In genomic region chr20:31698243-31698802, GRCh38 we compare ENCODE assay signal across 8 cellular contexts. TPM values are rescaled to one million over a fixed set of nuclear protein-coding genes. Genes with fewer than 3 reads are reported as not detected.
DNase-seq lines count a peak whose midpoint lies in the region; ATAC-seq, FAIRE-seq and TF ChIP-seq lines count a peak whose summit lies in the region.

No MANE protein-coding gene starts in this region.

- TF ChIP-seq EP300 in GM12878 (IDR thresholded peaks at IDR 0.05; ENCODE audit: borderline replicate concordance in 1 of 2, control insufficient read depth in 1 of 2, low read depth in 2 of 2, low read length in 2 of 2) = no peak

- peak overlapping the region; percentile 38 to 60 for H3K18ac ChIP-seq in mesenchymal stem cell (ENCODE audit: low read depth in 1 of 2, low read length in 2 of 2)

- H3K36me3 Mint-ChIP-seq in activated CD4-positive, alpha-beta T cell treated with anti-CD3 and anti-CD28 coated beads, Interleukin-2, amount 10 ng/mL, durations not matched to agents 7 days and 5 days (ENCODE audit: low read depth) = peaks cover 52% of the 10 kb centered on the region

- H3K79me1 ChIP-seq in mesenchymal stem cell (replicated peaks; ENCODE audit: low read length, poor library complexity, severe bottlenecking) = no peaks in the 10 kb centered on the region

- peak overlapping the region; percentile 38 for H4K8ac ChIP-seq in mesenchymal stem cell (ENCODE audit: low read length)

- H3K4ac ChIP-seq in mesenchymal stem cell (ENCODE audit: low read depth in 1 of 2, low read length in 2 of 2) = peak overlapping the region; percentile 42 to 96

- DNase-seq in activated CD4-positive, alpha-beta T cell treated with anti-CD3 and anti-CD28 coated beads, Interleukin-2, amount 10 ng/mL, durations not matched to agents 7 days and 5 days = no peak
- no peak for DNase-seq in activated CD4-positive, alpha-beta T cell treated with anti-CD3 and anti-CD28 coated beads for 1 hour
- DNase-seq in GM12878 (ENCODE audit: low read depth, low spot score) = no peak
- DNase-seq in mesenchymal stem cell = no peak
- DNase-seq in thyroid gland = no peak
- no peak for DNase-seq in NCI-H146 (lab: John Stamatoyannopoulos, UW)

- FAIRE-seq in GM12878 (lab: Jason Lieb, UNC) = no peak

- H2BK15ac ChIP-seq in mesenchymal stem cell (ENCODE audit: low read depth, poor library complexity, severe bottlenecking) = peak overlapping the region; percentile 73

- intact Hi-C loops in GM12878 (cut with micrococcal nuclease; ENCODE audit: unreplicated experiment) (no loop called here), thyroid gland (cut with DNase I) (no loop called here)

- H3K23ac ChIP-seq in mesenchymal stem cell (ENCODE audit: low read length in 2 of 2) = no peak overlapping the region

- H3K27ac ChIP-seq in GM12878 (ENCODE audit: control insufficient read depth, insufficient read depth) (no peak overlapping the region), mesenchymal stem cell (ENCODE audit: low read length, poor library complexity, severe bottlenecking) (peak overlapping the region; percentile 100), thyroid gland (peak overlapping the region; percentile 71 to 90 (median 89))

- H4K20me1 ChIP-seq in GM12878 (ENCODE audit: control insufficient read depth, insufficient read depth) = 0 out of 2 replicates have a peak, but pooled peaks cover 2% of the 10 kb centered on the region

- peaks cover 67% of the 10 kb centered on the region for H3K4me1 Mint-ChIP-seq in activated CD4-positive, alpha-beta T cell treated with anti-CD3 and anti-CD28 coated beads, Interleukin-2, amount 10 ng/mL, durations not matched to agents 7 days and 5 days

- ATAC-seq in GM12878 = no peak
- ATAC-seq in GM18519 (IDR thresholded peaks at IDR 0.05; ENCODE audit: low FRiP score, unreplicated experiment) = no peak
- no peak for ATAC-seq in GM19455 (IDR thresholded peaks at IDR 0.05; ENCODE audit: unreplicated experiment)

- CTCF ChIA-PET in activated CD4-positive, alpha-beta T cell treated with anti-CD3 and anti-CD28 coated beads, Interleukin-2, amount 10 ng/mL, durations not matched to agents 7 days and 5 days (lab: Charles Lee) = interaction anchor here (0.8 to 7.6 kb wide), 10 partner anchors 9 to 86 kb away, joined by 3 to 58 read pairs (median 4); partner anchors contain the start of gene BCL2L1
- CTCF ChIA-PET in GM12878 (lab: Yijun Ruan, JAX) = interaction anchor here (1.1 to 25.1 kb wide), 6 partner anchors 13 to 161 kb away, joined by 3 to 254 read pairs (median 14); partner anchors contain the start of gene BCL2L1

- H2AFZ ChIP-seq in GM12878 (ENCODE audit: control insufficient read depth, low read depth, low read length) (no peak overlapping the region), mesenchymal stem cell (ENCODE audit: low read depth, low read length) (no peak overlapping the region)

- 89% methylated on average over 8 of the region's 8 CpGs for WGBS in GM12878 (ENCODE audit: insufficient coverage, insufficient replicate concordance, low lambda C conversion rate, missing lambda C conversion rate)
- WGBS in mesenchymal stem cell = 98% methylated on average over 8 of the region's 8 CpGs
- WGBS in thyroid gland, 2 donors = 86 to 97% methylated on average over 8 of the region's 8 CpGs

- H3K27me3 ChIP-seq in GM12878 (replicated peaks in 1 of 2; ENCODE audit: control insufficient read depth in 2 of 2, insufficient read depth in 2 of 2, low read length in 1 of 2) = no peaks in the 10 kb centered on the region
- H3K27me3 ChIP-seq in mesenchymal stem cell (ENCODE audit: control insufficient read depth in 1 of 2, insufficient read depth in 1 of 2, low read length in 2 of 2) = no peaks in the 10 kb centered on the region
- H3K27me3 ChIP-seq in thyroid gland = no peaks in the 10 kb centered on the region

- H3K4me3 Mint-ChIP-seq in activated CD4-positive, alpha-beta T cell treated with anti-CD3 and anti-CD28 coated beads, Interleukin-2, amount 10 ng/mL, durations not matched to agents 7 days and 5 days = no peak overlapping the region

- H3K27ac Mint-ChIP-seq in activated CD4-positive, alpha-beta T cell treated with anti-CD3 and anti-CD28 coated beads, Interleukin-2, amount 10 ng/mL, durations not matched to agents 7 days and 5 days = peak overlapping the region; percentile 83

- H3K9ac ChIP-seq in GM12878 (ENCODE audit: control insufficient read depth, insufficient read depth, low read length) = no peak overlapping the region
- peak overlapping the region; percentile 82 for H3K9ac ChIP-seq in mesenchymal stem cell (ENCODE audit: low read length)

- peak overlapping the region; percentile 39 for H2BK5ac ChIP-seq in mesenchymal stem cell (ENCODE audit: low read depth, low read length, poor library complexity, severe bottlenecking)

- peak overlapping the region; percentile 65 for H2BK120ac ChIP-seq in mesenchymal stem cell (ENCODE audit: low read depth, low read length)

- peak overlapping the region; percentile 70 for H4K91ac ChIP-seq in mesenchymal stem cell (ENCODE audit: low read length)

- H2AK5ac ChIP-seq in mesenchymal stem cell (ENCODE audit: low read length, severe bottlenecking) = peak overlapping the region; percentile 81

- no peaks in the 10 kb centered on the region for H3K27me3 Mint-ChIP-seq in activated CD4-positive, alpha-beta T cell treated with anti-CD3 and anti-CD28 coated beads, Interleukin-2, amount 10 ng/mL, durations not matched to agents 7 days and 5 days

- BruUV-seq in GM12878 (replicated peaks; lab: Mats Ljungman, UMichigan) = no TSS peak

- POLR2A ChIA-PET in activated CD4-positive, alpha-beta T cell treated with anti-CD3 and anti-CD28 coated beads, Interleukin-2, amount 10 ng/mL, durations not matched to agents 7 days and 5 days (lab: Charles Lee) = interaction anchor here (0.6 to 1.0 kb wide), 3 partner anchors 24 to 348 kb away, joined by 3 to 7 read pairs (median 3); no protein-coding TSS in a partner anchor
- POLR2A ChIA-PET in GM12878 (lab: Charles Lee) = interaction anchor here (0.9 to 5.3 kb wide), 9 partner anchors 11 to 39 kb away, joined by 3 to 25 read pairs (median 7); partner anchors contain the start of gene BCL2L1

- no peaks in the 10 kb centered on the region for H3K9me3 Mint-ChIP-seq in activated CD4-positive, alpha-beta T cell treated with anti-CD3 and anti-CD28 coated beads, Interleukin-2, amount 10 ng/mL, durations not matched to agents 7 days and 5 days

- TF ChIP-seq POLR2A in GM12878 (IDR thresholded peaks at IDR 0.05; ENCODE audit: low read depth, low read length) (no peak), thyroid gland (IDR thresholded peaks at IDR 0.05) (no peak)

- H3K79me2 ChIP-seq in GM12878 (ENCODE audit: control insufficient read depth, insufficient read depth, low read length) = peaks cover 38% of the 10 kb centered on the region

- peak overlapping the region; percentile 81; the same call in 1 of the 2 replicates for H3K4me2 ChIP-seq in GM12878 (ENCODE audit: control insufficient read depth, insufficient read depth)
- no peak overlapping the region for H3K4me2 ChIP-seq in mesenchymal stem cell (ENCODE audit: low read length, poor library complexity, severe bottlenecking)

- no peak overlapping the region for H3K4me3 ChIP-seq in GM12878
- no peak overlapping the region for H3K4me3 ChIP-seq in mesenchymal stem cell (ENCODE audit: insufficient read depth in 1 of 2, low read depth in 1 of 2, low read length in 2 of 2)
- H3K4me3 ChIP-seq in thyroid gland (replicated peaks in 1 of 3) = no peak overlapping the region

- H3K36me3 ChIP-seq in GM12878 (ENCODE audit: control insufficient read depth in 2 of 2, insufficient read depth in 2 of 2, low read length in 1 of 2) (peaks cover 8 to 11% of the 10 kb centered on the region in 2 experiments; a peak in 3 of 4 replicates), mesenchymal stem cell (ENCODE audit: control insufficient read depth in 1 of 2, insufficient read depth in 2 of 2, low read depth in 1 of 2, low read length in 2 of 2) (peaks cover 48 to 72% of the 10 kb centered on the region in 2 experiments), thyroid gland (no peaks in the 10 kb centered on the region)

- SMC1A ChIA-PET in GM12878 (lab: Charles Lee; ENCODE audit: uncharacterized antibody, unreplicated experiment) = interaction anchor here (0.7 to 4.6 kb wide), 9 partner anchors 11 to 37 kb away, joined by 3 to 56 read pairs (median 7); partner anchors contain the start of gene BCL2L1

- TF ChIP-seq RAD21 in GM12878 (IDR thresholded peaks at IDR 0.05; ENCODE audit: insufficient read depth, low read depth, low read length) = no peak

- H3K14ac ChIP-seq in mesenchymal stem cell (ENCODE audit: low read length in 2 of 2) = no peak overlapping the region

- H3K9me3 ChIP-seq in GM12878 (replicated peaks; ENCODE audit: control insufficient read depth, insufficient read depth, low read length) (no peaks in the 10 kb centered on the region), mesenchymal stem cell (ENCODE audit: control insufficient read depth, low read length) (no peaks in the 10 kb centered on the region), thyroid gland (no peaks in the 10 kb centered on the region)

- H3K4me1 ChIP-seq in GM12878 (ENCODE audit: control insufficient read depth, insufficient read depth, low read length) (peaks cover 21% of the 10 kb centered on the region), mesenchymal stem cell (ENCODE audit: control insufficient read depth, insufficient read depth, low read depth, low read length) (peaks cover 39% of the 10 kb centered on the region), thyroid gland (peaks cover 54 to 85% of the 10 kb centered on the region in 2 donors)

- in situ Hi-C loops in GM12878 (cut with MboI) = no loop called here

- RAD21 ChIA-PET in GM12878 (lab: Charles Lee; ENCODE audit: unreplicated experiment) = interaction anchor here (1.2 to 5.3 kb wide), 5 partner anchors 13 to 36 kb away, joined by 5 to 52 read pairs (median 15); partner anchors contain the start of gene BCL2L1

- no peak for TF ChIP-seq CTCF in GM12878 (IDR thresholded peaks at IDR 0.05 in 2 of 3, conservative IDR thresholded peaks at IDR 0.05 in 1 of 3; ENCODE audit: control insufficient read depth in 2 of 3, extremely low read depth in 1 of 3, insufficient read depth in 1 of 3, low read depth in 3 of 3, low read length in 3 of 3)
- no peak for TF ChIP-seq CTCF in thyroid gland (IDR thresholded peaks at IDR 0.05)

- peak overlapping the region; percentile 41 to 60 for H2BK12ac ChIP-seq in mesenchymal stem cell (ENCODE audit: low read length in 2 of 2)

RNA-seq across cellular contexts. Expression of gene BCL2L1, which starts 24.3 kb away (rescaled TPM):
- 10 to 100 TPM; 57.1 to 58.8 TPM for total RNA-seq in activated CD4-positive, alpha-beta T cell treated with anti-CD3 and anti-CD28 coated beads, Interleukin-2, amount 10 ng/mL, durations not matched to agents 7 days and 5 days
- 61.4 and 67.7 TPM in 2 replicates for total RNA-seq in GM12878 (2013; cell fraction: nucleolus; rRNA removed)
- total RNA-seq in GM12878 (2014; rRNA removed) (61.7 and 67.5 TPM in 2 replicates), GM12878 (2014; rRNA removed; fragmentation: Illumina TruSeq; extraction: Trizol) (38.6 and 39.0 TPM in 2 replicates), GM12878 (2021) (55.1 and 60.0 TPM in 2 replicates), thyroid gland (100 to 1,000 TPM; 110 to 154 (median 125) TPM)
- 13.0 TPM for polyA plus RNA-seq in GM12878 (2011; ENCODE audit: low read depth)
- polyA plus RNA-seq in GM12878 (2011; rRNA removed) (34.0 and 48.0 TPM in 2 replicates), GM12878 (2014; fragmentation: Illumina TruSeq; extraction: Trizol) (45.0 and 59.3 TPM in 2 replicates), GM12878 (2014; fragmentation: Nextera tagmentation; extraction: Ambion mirVana) (1 to 10 TPM in 1 of 2 experiments, under 1 TPM in 1; 0.63 to 3.4 TPM), GM12878 (2014; rRNA removed) (64.1 and 67.7 TPM in 2 replicates), GM12878 (2016; fragmentation: Nextera tagmentation; extraction: Ambion mirVana) (10 to 100 TPM; 36.1 to 39.3 TPM)
- polyA plus RNA-seq in GM12878 (2011; cell fraction: cytosol; rRNA removed) = 40.9 and 48.0 TPM in 2 replicates
- polyA plus RNA-seq in GM12878 (2011; cell fraction: nucleus; rRNA removed) = 27.0 and 32.1 TPM in 2 replicates
- 22.9 and 26.3 TPM in 2 replicates for polyA plus RNA-seq in GM12878 (2012)
- 28.4 and 43.1 TPM in 2 replicates for polyA minus RNA-seq in GM12878 (2011; rRNA and poly(A)+ RNA removed)
- 10.7 and 12.1 TPM in 2 replicates for polyA minus RNA-seq in GM12878 (2011; cell fraction: cytosol; rRNA and poly(A)+ RNA removed)
- 28.4 and 41.5 TPM in 2 replicates for polyA minus RNA-seq in GM12878 (2011; cell fraction: nucleus; rRNA and poly(A)+ RNA removed)
- polyA plus RNA-seq in mesenchymal stem cell (2013, experiment 1 of 2) = 116 TPM
- polyA plus RNA-seq in mesenchymal stem cell (2013, experiment 2 of 2) = 114 TPM

RNA-seq across cellular contexts. Expression of gene TPX2, which starts 40.8 kb away (rescaled TPM):
- total RNA-seq in activated CD4-positive, alpha-beta T cell treated with anti-CD3 and anti-CD28 coated beads, Interleukin-2, amount 10 ng/mL, durations not matched to agents 7 days and 5 days = 100 to 1,000 TPM; 164 to 193 TPM
- total RNA-seq in GM12878 (2013; cell fraction: nucleolus; rRNA removed) = 35.7 and 36.7 TPM in 2 replicates
- total RNA-seq in GM12878 (2014; rRNA removed) (84.4 and 96.5 TPM in 2 replicates), GM12878 (2014; rRNA removed; fragmentation: Illumina TruSeq; extraction: Trizol) (88.6 and 93.6 TPM in 2 replicates), GM12878 (2021) (101 and 104 TPM in 2 replicates), thyroid gland (1 to 10 TPM in 2 of 4 donors, under 1 TPM in 2; 0.39 to 2.0 (median 0.82) TPM)
- 38.3 TPM for polyA plus RNA-seq in GM12878 (2011; ENCODE audit: low read depth)
- polyA plus RNA-seq in GM12878 (2011; rRNA removed) (68.5 and 73.4 TPM in 2 replicates), GM12878 (2014; fragmentation: Illumina TruSeq; extraction: Trizol) (144 and 168 TPM in 2 replicates), GM12878 (2014; fragmentation: Nextera tagmentation; extraction: Ambion mirVana) (10 to 100 TPM; 29.7 to 40.7 TPM), GM12878 (2014; rRNA removed) (61.7 and 62.9 TPM in 2 replicates), GM12878 (2016; fragmentation: Nextera tagmentation; extraction: Ambion mirVana) (100 to 1,000 TPM; 120 to 123 TPM)
- 28.5 and 39.2 TPM in 2 replicates for polyA plus RNA-seq in GM12878 (2011; cell fraction: cytosol; rRNA removed)
- 284 and 348 TPM in 2 replicates for polyA plus RNA-seq in GM12878 (2011; cell fraction: nucleus; rRNA removed)
- 45.1 and 52.6 TPM in 2 replicates for polyA plus RNA-seq in GM12878 (2012)
- 49.3 and 54.1 TPM in 2 replicates for polyA minus RNA-seq in GM12878 (2011; rRNA and poly(A)+ RNA removed)
- polyA minus RNA-seq in GM12878 (2011; cell fraction: cytosol; rRNA and poly(A)+ RNA removed) = 19.1 and 20.0 TPM in 2 replicates
- polyA minus RNA-seq in GM12878 (2011; cell fraction: nucleus; rRNA and poly(A)+ RNA removed) = 79.5 and 103 TPM in 2 replicates
- 20.9 TPM for polyA plus RNA-seq in mesenchymal stem cell (2013, experiment 1 of 2)
- polyA plus RNA-seq in mesenchymal stem cell (2013, experiment 2 of 2) = 21.1 TPM

Comparison
In these comparisons a context has a peak if more than half of its experiments do, and no peak if none do; other contexts are left out.
1. RNA of gene TPX2, which starts 40.8 kb away (total RNA-seq): 164 to 193 TPM in activated CD4-positive, alpha-beta T cell treated with anti-CD3 and anti-CD28 coated beads, Interleukin-2, amount 10 ng/mL, durations not matched to agents 7 days and 5 days and 35.7 to 104 TPM in GM12878; 0.39 to 2.0 TPM in thyroid gland; every median in the first group is over 10 times any median in the second.